Comparison of ENCODE assay signal across 8 cellular contexts in the genomic region with DNA sequence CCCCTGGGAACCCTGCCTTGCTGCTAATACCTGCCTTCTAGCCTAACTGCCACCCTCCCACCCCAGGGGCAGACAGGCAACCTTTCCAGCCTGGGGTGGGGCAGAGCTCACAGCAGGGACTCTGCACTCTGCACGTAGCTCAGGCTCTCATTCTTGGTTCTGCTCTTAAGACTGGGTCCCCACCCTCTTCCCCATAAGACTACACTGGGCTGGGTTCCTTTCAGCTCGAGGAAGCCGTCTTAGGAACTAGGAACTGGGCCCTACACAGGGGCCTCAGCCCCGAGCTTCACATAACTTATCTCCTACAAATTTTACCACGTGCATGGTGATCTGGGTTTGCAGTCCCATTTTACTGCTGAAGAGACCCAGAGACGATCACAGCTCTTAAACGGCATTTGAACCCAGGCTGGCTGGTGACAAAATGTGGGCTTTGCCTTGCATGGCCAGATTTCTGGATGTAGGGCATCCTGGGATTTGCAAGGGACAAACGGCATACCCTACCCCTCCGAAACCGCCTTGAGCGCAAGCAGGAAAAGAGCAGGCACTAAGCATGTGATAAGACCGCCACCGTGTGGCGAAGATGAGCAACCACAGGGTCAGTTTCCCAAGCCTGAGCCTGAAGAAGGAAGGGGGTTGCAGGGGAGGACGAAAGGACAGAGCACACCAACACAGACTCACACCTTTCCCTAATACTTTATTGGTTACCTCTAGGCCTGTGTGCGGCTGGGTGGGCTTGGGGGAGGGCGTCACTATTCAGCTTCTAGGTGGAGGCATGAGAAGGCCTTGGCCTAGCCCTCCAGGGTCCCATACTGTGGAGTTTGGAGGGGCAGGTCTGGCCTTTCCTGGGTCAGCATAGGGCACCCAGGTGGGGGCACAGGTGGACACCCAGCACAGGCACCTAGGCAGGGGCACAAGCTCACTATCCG. TPM values are rescaled to one million over a fixed set of nuclear protein-coding genes. Genes with fewer than 3 reads are reported as not detected.
A peak's percentile ranks its signal among the peaks of the same experiment; 100 is the strongest.
DNase-seq lines count a peak whose midpoint lies in the region; ATAC-seq and TF ChIP-seq lines count a peak whose summit lies in the region.

No MANE protein-coding gene starts in this region.

- H3K9me3 ChIP-seq in MG63, result no peaks in the 10 kb centered on the region
- no peaks in the 10 kb centered on the region for H3K9me3 ChIP-seq in gastroesophageal sphincter

- peaks cover 0 to 54% (median 16%) of the 10 kb centered on the region in 3 donors for H3K4me1 ChIP-seq in gastroesophageal sphincter

- intact Hi-C loops in activated naive CD4-positive, alpha-beta T cell treated with anti-CD3 and anti-CD28 coated beads for 36 hours (cut with micrococcal nuclease), result loop anchor here (1.0 to 5.0 kb wide), 4 partner anchors 19 to 79 kb away; no protein-coding TSS in a partner anchor

- DNase-seq in DMS53 (lab: John Stamatoyannopoulos, UW) (peak; percentile 86), MG63 (peak; percentile 81), SHP77 treated with DMSO at 0.1 percent for 48 hours (lab: John Stamatoyannopoulos, UW) (peak; percentile 64), occipital lobe (lab: John Stamatoyannopoulos, UW) (peak; percentile 64)
- peak; percentile 84 for DNase-seq in activated naive CD4-positive, alpha-beta T cell treated with anti-CD3 and anti-CD28 coated beads for 36 hours

- H3K4me1 Mint-ChIP-seq in activated naive CD4-positive, alpha-beta T cell treated with anti-CD3 and anti-CD28 coated beads for 36 hours (ENCODE audit: low read depth), result peaks cover 40% of the 10 kb centered on the region

- peaks cover 33% of the 10 kb centered on the region for H3K36me3 ChIP-seq in MG63
- peaks cover 0 to 40% of the 10 kb centered on the region in 2 donors for H3K36me3 ChIP-seq in gastroesophageal sphincter

- no peaks in the 10 kb centered on the region for H3K27me3 Mint-ChIP-seq in activated naive CD4-positive, alpha-beta T cell treated with anti-CD3 and anti-CD28 coated beads for 36 hours (ENCODE audit: low read depth)

- 0 to 7% methylated on average over 3 to 7 of the region's 18 CpGs for WGBS in gastroesophageal sphincter (ENCODE audit: low coverage in 1 of 2), 2 donors

- no peaks in the 10 kb centered on the region for H3K9me3 Mint-ChIP-seq in activated naive CD4-positive, alpha-beta T cell treated with anti-CD3 and anti-CD28 coated beads for 36 hours

- TF ChIP-seq POLR2A in gastroesophageal sphincter (IDR thresholded peaks at IDR 0.05), result no peak

- peak; percentile 17 for ATAC-seq in gastroesophageal sphincter
- no peak for ATAC-seq in HG03520 (IDR thresholded peaks at IDR 0.05; ENCODE audit: unreplicated experiment)
- ATAC-seq in GM18511 (IDR thresholded peaks at IDR 0.05; ENCODE audit: unreplicated experiment), result no peak

- CTCF ChIA-PET in activated naive CD4-positive, alpha-beta T cell treated with anti-CD3 and anti-CD28 coated beads for 36 hours (lab: Charles Lee), result interaction anchor here (0.8 to 13.8 kb wide), 24 partner anchors 9 to 183 kb away, joined by 3 to 341 read pairs (median 4); a partner anchor contains a TSS

- TF ChIP-seq CTCF in gastroesophageal sphincter (IDR thresholded peaks at IDR 0.05), result peak in 3 of 4 experiments; percentile 97 to 99 (median 97)

- H3K4me3 ChIP-seq in MG63, result no peak overlapping the region
- no peak overlapping the region for H3K4me3 ChIP-seq in gastroesophageal sphincter

- TF ChIP-seq EP300 in gastroesophageal sphincter (IDR thresholded peaks at IDR 0.05), result no peak

- peak overlapping the region; percentile 67 for H3K4me3 Mint-ChIP-seq in activated naive CD4-positive, alpha-beta T cell treated with anti-CD3 and anti-CD28 coated beads for 36 hours

- H3K27me3 ChIP-seq in MG63, result no peaks in the 10 kb centered on the region
- H3K27me3 ChIP-seq in gastroesophageal sphincter, result no peaks in the 10 kb centered on the region

- peak overlapping the region; percentile 74 for H3K27ac Mint-ChIP-seq in activated naive CD4-positive, alpha-beta T cell treated with anti-CD3 and anti-CD28 coated beads for 36 hours

- H3K27ac ChIP-seq in gastroesophageal sphincter, result peak overlapping the region in 3 of 4 donors; percentile 53 to 100 (median 65)

- H3K36me3 Mint-ChIP-seq in activated naive CD4-positive, alpha-beta T cell treated with anti-CD3 and anti-CD28 coated beads for 36 hours (ENCODE audit: low read depth), result peaks cover 23% of the 10 kb centered on the region

RNA-seq across cellular contexts. Expression of a gene that starts 5.1 kb away (rescaled TPM):
- total RNA-seq in MG63 (2014; rRNA removed; shearing (Covaris generic); ENCODE audit: low replicate concordance), result 82.5 and 125 TPM in 2 replicates
- 100 to 1,000 TPM; 292 to 296 TPM for total RNA-seq in activated naive CD4-positive, alpha-beta T cell treated with anti-CD3 and anti-CD28 coated beads for 36 hours
- 100 to 1,000 TPM in 3 of 4 donors, 10 to 100 TPM in 1; 99.3 to 614 (median 168) TPM for total RNA-seq in gastroesophageal sphincter
- total RNA-seq in occipital lobe, result 22.6 TPM

RNA-seq across cellular contexts. Expression of a gene that starts 5.2 kb away (rescaled TPM):
- total RNA-seq in MG63 (2014; rRNA removed; shearing (Covaris generic); ENCODE audit: low replicate concordance), result 279 and 325 TPM in 2 replicates
- 100 to 1,000 TPM; 237 to 249 TPM for total RNA-seq in activated naive CD4-positive, alpha-beta T cell treated with anti-CD3 and anti-CD28 coated beads for 36 hours
- total RNA-seq in gastroesophageal sphincter (100 to 1,000 TPM; 178 to 303 (median 227) TPM), occipital lobe (174 TPM)

RNA-seq across cellular contexts. Expression of a gene that starts 5.5 kb away (rescaled TPM):
- 0.99 TPM in 1 of 2 replicates, not detected in the other for total RNA-seq in MG63 (2014; rRNA removed; shearing (Covaris generic); ENCODE audit: low replicate concordance)
- 10 to 100 TPM; 41.4 to 43.2 TPM for total RNA-seq in activated naive CD4-positive, alpha-beta T cell treated with anti-CD3 and anti-CD28 coated beads for 36 hours
- not detected for total RNA-seq in gastroesophageal sphincter
- total RNA-seq in occipital lobe, result 0.62 TPM

RNA-seq across cellular contexts. Expression of a gene that starts 10.0 kb away (rescaled TPM):
- 153 and 219 TPM in 2 replicates for total RNA-seq in MG63 (2014; rRNA removed; shearing (Covaris generic); ENCODE audit: low replicate concordance)
- 10 to 100 TPM; 54.8 to 55.6 TPM for total RNA-seq in activated naive CD4-positive, alpha-beta T cell treated with anti-CD3 and anti-CD28 coated beads for 36 hours
- 1 to 10 TPM; 2.0 to 9.4 (median 3.7) TPM for total RNA-seq in gastroesophageal sphincter
- 15.8 TPM for total RNA-seq in occipital lobe

RNA-seq across cellular contexts. Expression of a gene that starts 21.1 kb away (rescaled TPM):
- 23.1 and 48.2 TPM in 2 replicates for total RNA-seq in MG63 (2014; rRNA removed; shearing (Covaris generic); ENCODE audit: low replicate concordance)
- total RNA-seq in activated naive CD4-positive, alpha-beta T cell treated with anti-CD3 and anti-CD28 coated beads for 36 hours, result 10 to 100 TPM; 14.0 to 14.9 TPM
- total RNA-seq in gastroesophageal sphincter (10 to 100 TPM; 13.5 to 24.1 (median 14.6) TPM), occipital lobe (20.3 TPM)

Comparison
In these comparisons a context has a peak if more than half of its experiments do, and no peak if none do; other contexts are left out.
1. RNA of a gene that starts 5.5 kb away (total RNA-seq): 41.4 to 43.2 TPM in activated naive CD4-positive, alpha-beta T cell treated with anti-CD3 and anti-CD28 coated beads for 36 hours; 0.99 TPM in MG63, 0.62 TPM in occipital lobe (single experiment) and not detected in gastroesophageal sphincter; every median in the first group is over 10 times any median in the second.
2. Peak in every context shown above with its lines, with median percentiles within 50 percentile points of each other: DNase-seq.